ENCODE assay signal across 27 cellular contexts in the genomic region with DNA sequence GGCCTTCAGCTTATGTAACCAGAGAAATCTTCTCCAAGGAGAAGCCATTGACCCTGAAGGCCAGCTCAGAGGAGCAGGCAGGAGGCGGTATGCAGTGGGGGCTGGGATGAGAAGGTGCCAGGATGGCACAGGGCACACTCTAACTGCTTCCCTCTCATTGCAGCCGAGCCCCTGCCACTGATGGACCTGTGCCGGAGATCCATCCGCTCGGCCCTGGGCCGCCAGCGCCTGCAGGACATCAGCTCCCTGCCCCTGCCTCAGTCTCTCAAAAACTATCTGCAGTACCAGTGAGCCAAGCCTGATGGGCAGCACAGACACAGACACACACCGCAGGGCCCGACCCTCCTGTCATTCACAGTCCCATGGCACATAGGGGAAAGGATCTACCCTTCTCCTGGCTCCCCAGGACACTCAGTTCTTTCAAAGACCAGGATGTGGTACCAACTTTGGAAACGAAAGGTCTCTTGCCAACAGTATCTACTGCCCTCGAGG.
"Had no signal": no experiment of that assay in that cellular context is flagged by ENCODE, and none has a peak within 500 bp of the region (broad histone marks: within the 10 kb centered on the region; RNA-seq: fewer than 3 reads in every experiment).

No MANE protein-coding gene starts in this region.

- H2AFZ ChIP-seq: hepatocyte, neural progenitor cell had no signal

- H3K4me2 ChIP-seq: hepatocyte, neural progenitor cell had no signal

- H3K4me1 ChIP-seq: foreskin keratinocyte, gastroesophageal sphincter, neural progenitor cell, psoas muscle, spleen, upper lobe of right lung, vagina had no signal

- H3K9me3 ChIP-seq: mucosa of descending colon, ovary, psoas muscle, thoracic aorta, upper lobe of right lung, vagina had no signal

- H3K36me3 ChIP-seq: gastroesophageal sphincter, neural progenitor cell, ovary, spleen, thoracic aorta, tibial nerve, upper lobe of right lung, vagina had no signal

- H3K27ac ChIP-seq: epithelial cell of prostate, foreskin keratinocyte, gastroesophageal sphincter, heart left ventricle, hepatocyte, neural progenitor cell, ovary, psoas muscle, skin epidermis, spleen, thoracic aorta, tibial nerve, upper lobe of right lung, vagina had no signal

- H3K9ac ChIP-seq: neural progenitor cell had no signal

- H3K79me2 ChIP-seq: hepatocyte had no signal

- DNase-seq: cortex of kidney; effector CD4-positive, alpha-beta T cell; heart left ventricle; kidney; mesenchymal stem cell; mucosa of descending colon; naive B cell; nucleus accumbens; ovary; posterior cingulate gyrus; psoas muscle; right cardiac atrium; spleen; stimulated activated naive B cell treated with anti-CD40 and anti-IgM and Interleukin-4, amounts not matched to agents 10 μg/mL and 1 μg/mL and 100 μg/mL, for 72 hours; upper lobe of right lung had no signal

- ATAC-seq: esophagus mucosa; gastroesophageal sphincter; heart left ventricle; left lobe of liver; mucosa of descending colon; psoas muscle; right cardiac atrium; stimulated activated naive B cell treated with anti-CD40 and anti-IgM and Interleukin-4, amounts not matched to agents 10 μg/mL and 1 μg/mL and 100 μg/mL, for 72 hours had no signal

- H3K4me3 ChIP-seq: gastroesophageal sphincter, heart left ventricle, hepatocyte, lung, mucosa of descending colon, neural progenitor cell, ovary, psoas muscle, skin epidermis, spleen, thoracic aorta, tibial nerve, upper lobe of right lung, vagina had no signal

- H3K27me3 ChIP-seq: gastroesophageal sphincter, heart left ventricle, hepatocyte, neural progenitor cell, ovary, tibial nerve, upper lobe of right lung, vagina had no signal
